Comparison of ENCODE assay signal across 20 cellular contexts in the genomic region with DNA sequence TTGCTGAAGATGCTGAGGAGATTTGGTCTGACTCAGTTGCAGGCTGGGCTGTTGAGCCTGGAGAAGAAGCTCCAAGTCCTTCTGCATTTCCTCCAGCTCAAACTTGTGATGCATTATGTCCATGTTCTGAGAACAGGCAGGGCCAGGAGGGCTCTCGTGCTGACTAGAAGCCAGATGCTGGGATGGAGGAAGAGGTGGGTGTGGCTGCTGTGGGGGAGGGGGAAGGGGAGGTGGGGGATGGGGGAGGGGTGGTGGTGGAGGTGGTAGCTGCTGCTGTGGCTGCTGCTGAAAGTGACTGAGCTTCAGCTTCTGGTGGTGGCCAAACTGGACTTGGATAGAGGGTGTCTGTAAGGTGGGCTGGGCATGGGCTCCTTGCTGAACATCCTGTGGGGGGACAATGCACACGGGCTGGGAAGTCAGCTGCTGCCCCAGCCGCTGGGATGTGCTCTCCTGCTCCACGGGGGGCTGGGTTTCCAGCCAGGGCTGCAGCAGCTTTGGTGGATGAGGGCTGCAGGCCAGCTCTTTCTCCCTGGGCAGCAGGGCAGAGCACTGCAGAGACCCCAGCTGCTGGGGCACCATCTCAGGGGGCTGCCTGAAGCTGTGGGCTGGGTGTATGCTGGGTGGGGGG. TPM values are rescaled to one million over a fixed set of nuclear protein-coding genes. Genes with fewer than 3 reads are reported as not detected.
A peak's percentile ranks its signal among the peaks of the same experiment; 100 is the strongest.
DNase-seq lines count a peak whose midpoint lies in the region; TF ChIP-seq lines count a peak whose summit lies in the region.
"Had no signal": no experiment of that assay in that cellular context is flagged by ENCODE, and none has a peak within 500 bp of the region (broad histone marks: within the 10 kb centered on the region; RNA-seq: fewer than 3 reads in every experiment).

No MANE protein-coding gene starts in this region.

- peaks cover 0 to 3% of the 10 kb centered on the region in 2 experiments; a peak in 1 of 5 replicates for H3K9me3 Mint-ChIP-seq in H9
- H3K9me3 Mint-ChIP-seq in endodermal cell: no peaks in the 10 kb centered on the region
- H3K9me3 Mint-ChIP-seq in neural progenitor cell: peaks cover 8% of the 10 kb centered on the region

- H3K4me3 ChIP-seq in endodermal cell (ENCODE audit: low read length): no peak overlapping the region
- no peak overlapping the region for H3K4me3 ChIP-seq in neural progenitor cell
- H3K4me3 ChIP-seq: A549, GM23248, Peyer's patch had no signal

- H2BK15ac ChIP-seq in H9 (ENCODE audit: low read depth, low read length): no peak overlapping the region

- no peak overlapping the region for H3K27ac Mint-ChIP-seq in H9
- no peak overlapping the region for H3K27ac Mint-ChIP-seq in endodermal cell
- H3K27ac Mint-ChIP-seq in neural progenitor cell: no peak overlapping the region
- H3K27ac Mint-ChIP-seq: B cell had no signal

- H3K23ac ChIP-seq in H9 (ENCODE audit: insufficient read length, low read depth, low read length): no peak overlapping the region

- H4K20me1 ChIP-seq in H9 (ENCODE audit: control insufficient read depth, insufficient read depth, insufficient read length): no peaks in the 10 kb centered on the region
- H4K20me1 ChIP-seq in neural progenitor cell (ENCODE audit: low read depth): no peaks in the 10 kb centered on the region

- no peak overlapping the region for H2BK5ac ChIP-seq in H9 (ENCODE audit: insufficient read length, low read length)

- no peak overlapping the region for H2BK12ac ChIP-seq in H9 (ENCODE audit: insufficient read length, low read depth, low read length)

- WGBS in H9 (ENCODE audit: extremely low coverage, insufficient read length, low lambda C conversion rate): no CpG with 5 or more reads among the region's 4 CpGs
- WGBS in endodermal cell (ENCODE audit: insufficient coverage in 1 of 2, insufficient read length in 1 of 2), 2 experiments: 65 to 100% methylated on average over 1 to 4 of the region's 4 CpGs

- no peak overlapping the region for H2BK20ac ChIP-seq in H9 (ENCODE audit: low read depth, low read length, poor library complexity, severe bottlenecking)

- H3K18ac ChIP-seq in H9 (ENCODE audit: insufficient read length, low read depth, low read length): no peak overlapping the region

- H3K36me3 Mint-ChIP-seq in H9 (ENCODE audit: insufficient read depth in 1 of 3, low read depth in 3 of 3) (peaks cover 9 to 15% (median 10%) of the 10 kb centered on the region in 3 experiments; a peak in 6 of 7 replicates), endodermal cell (ENCODE audit: low read depth) (peaks cover 11% of the 10 kb centered on the region), neural progenitor cell (peaks cover 19% of the 10 kb centered on the region)

- no peak overlapping the region for H4K5ac ChIP-seq in H9 (ENCODE audit: insufficient read length, low read depth, low read length)

- H3T11ph ChIP-seq in H9 (ENCODE audit: low read length): no peak overlapping the region

- no peak overlapping the region for H3K14ac ChIP-seq in H9 (ENCODE audit: insufficient read depth, low read length)

- TF ChIP-seq CTCF in H9 (conservative IDR thresholded peaks at IDR 0.05) (no peak), endodermal cell (conservative IDR thresholded peaks at IDR 0.05) (no peak), neural progenitor cell (IDR thresholded peaks at IDR 0.05) (no peak)

- H3K4me1 ChIP-seq in H9 (ENCODE audit: insufficient read depth, low read length) (peaks cover 9% of the 10 kb centered on the region; the same call in 1 of the 2 replicates), endodermal cell (ENCODE audit: control insufficient read depth, insufficient read depth, low read length) (peaks cover 4% of the 10 kb centered on the region), neural progenitor cell (peaks cover 10% of the 10 kb centered on the region)
- H3K4me1 ChIP-seq: A549, Peyer's patch had no signal

- H3K4ac ChIP-seq in H9 (ENCODE audit: low read depth, low read length): no peak overlapping the region

- no peaks in the 10 kb centered on the region for H3K79me2 ChIP-seq in H9 (ENCODE audit: insufficient read depth, low read length)
- H3K79me2 ChIP-seq in neural progenitor cell (ENCODE audit: low read depth): no peaks in the 10 kb centered on the region

- H2AK5ac ChIP-seq in H9 (ENCODE audit: insufficient read length, low read length): no peak overlapping the region

- no peak overlapping the region for H4K8ac ChIP-seq in H9 (replicated peaks; ENCODE audit: insufficient read length, low read depth, low read length)

- H3K4me2 ChIP-seq in H9 (ENCODE audit: insufficient read depth, insufficient read length, low read length) (peak overlapping the region; percentile 8), neural progenitor cell (peak overlapping the region; percentile 24)
- H3K4me2 ChIP-seq: A549 had no signal

- no peaks in the 10 kb centered on the region for H3K79me1 ChIP-seq in H9 (ENCODE audit: insufficient read depth, low read depth, low read length, poor library complexity, severe bottlenecking)

- no peak overlapping the region for H4K91ac ChIP-seq in H9 (ENCODE audit: insufficient read length, low read depth, low read length)

- H3K56ac ChIP-seq in H9 (ENCODE audit: insufficient read length, low read depth, low read length): no peak overlapping the region

- H3K27me3 ChIP-seq in H9 (ENCODE audit: insufficient read depth, low read length) (no peaks in the 10 kb centered on the region), endodermal cell (ENCODE audit: control insufficient read depth, insufficient read depth, low read length, poor library complexity, severe bottlenecking) (no peaks in the 10 kb centered on the region), neural progenitor cell (no peaks in the 10 kb centered on the region)
- H3K27me3 ChIP-seq: Peyer's patch had no signal

- H3K27me3 Mint-ChIP-seq in H9 (ENCODE audit: low read depth): no peaks in the 10 kb centered on the region; the same call in 1 of the 2 replicates
- H3K27me3 Mint-ChIP-seq in endodermal cell (ENCODE audit: insufficient read depth): no peaks in the 10 kb centered on the region
- H3K27me3 Mint-ChIP-seq in neural progenitor cell (ENCODE audit: insufficient read depth, low read depth): peaks cover 2% of the 10 kb centered on the region
- H3K27me3 Mint-ChIP-seq: B cell had no signal

- H3K27ac ChIP-seq in H9 (ENCODE audit: insufficient read length, low read depth, low read length) (no peak overlapping the region), endodermal cell (ENCODE audit: low read depth, low read length) (no peak overlapping the region), neural progenitor cell (no peak overlapping the region)
- H3K27ac ChIP-seq: A549, GM23248, Peyer's patch had no signal

- no peaks in the 10 kb centered on the region for H3K23me2 ChIP-seq in H9 (ENCODE audit: insufficient read length, low read depth, low read length, poor library complexity, severe bottlenecking)

- H3K9me3 ChIP-seq in H9 (ENCODE audit: control insufficient read depth, low read depth, low read length): no peaks in the 10 kb centered on the region
- peaks cover 11% of the 10 kb centered on the region for H3K9me3 ChIP-seq in endodermal cell (ENCODE audit: control insufficient read depth, low read length)
- H3K9me3 ChIP-seq in neural progenitor cell (ENCODE audit: low read depth): no peaks in the 10 kb centered on the region
- H3K9me3 ChIP-seq: A549 had no signal

- H3K36me3 ChIP-seq in endodermal cell (ENCODE audit: control insufficient read depth, insufficient read depth, low read length) (peaks cover 19% of the 10 kb centered on the region), neural progenitor cell (no peaks in the 10 kb centered on the region)

- H3F3A ChIP-seq in neural progenitor cell (ENCODE audit: low read depth): no peaks in the 10 kb centered on the region

- no peak overlapping the region for H3K4me3 Mint-ChIP-seq in H9
- H3K4me3 Mint-ChIP-seq in endodermal cell: no peak overlapping the region
- no peak overlapping the region for H3K4me3 Mint-ChIP-seq in neural progenitor cell
- H3K4me3 Mint-ChIP-seq: B cell had no signal

- H2BK120ac ChIP-seq in H9 (ENCODE audit: low read depth, low read length, poor library complexity, severe bottlenecking): no peak overlapping the region

- H3K4me1 Mint-ChIP-seq in H9 (peaks cover 20 to 25% of the 10 kb centered on the region in 2 experiments), endodermal cell (peaks cover 12% of the 10 kb centered on the region), neural progenitor cell (peaks cover 15% of the 10 kb centered on the region)
- H3K4me1 Mint-ChIP-seq: B cell had no signal

- no peak overlapping the region for H2AFZ ChIP-seq in H9 (ENCODE audit: low read length)
- no peak overlapping the region for H2AFZ ChIP-seq in neural progenitor cell (replicated peaks)
- H2AFZ ChIP-seq: GM23248 had no signal

- DNase-seq in H9 (peak; percentile 55), NCI-H69 (lab: John Stamatoyannopoulos, UW) (peak; percentile 72), endodermal cell (peak; percentile 75), neural progenitor cell (ENCODE audit: low spot score) (peak; percentile 32), COLO829 (ENCODE audit: low spot score) (no peak), hepatic stellate cell (ENCODE audit: low spot score) (no peak), posterior cingulate gyrus (no peak), posterior vena cava (ENCODE audit: low spot score) (no peak)
- DNase-seq: COR-L47, DND-41, GM23248, KBM-7, NCI-H1105, NCI-H2029 treated with DMSO at 0.1 percent for 48 hours, NCI-H345, NCI-H524, NCI-H82, Peyer's patch had no signal

- intact Hi-C loops in posterior cingulate gyrus (cut with DNase I): no loop called here
- intact Hi-C loops in posterior vena cava (cut with DNase I): no loop called here

- H3K9ac ChIP-seq in H9 (ENCODE audit: extremely low read depth, insufficient read length, low read length) (no peak overlapping the region), endodermal cell (ENCODE audit: extremely low read depth, low read length, poor library complexity, severe bottlenecking) (no peak overlapping the region), neural progenitor cell (no peak overlapping the region)
- H3K9ac ChIP-seq: GM23248 had no signal

RNA-seq across cellular contexts. Expression of gene TRIM66, which starts 42.0 kb away (rescaled TPM):
- total RNA-seq in H9 (2021): 2.0 and 2.1 TPM in 2 replicates
- 1 to 10 TPM; 4.3 to 4.6 TPM for total RNA-seq in endodermal cell
- polyA plus RNA-seq in endodermal cell (2013, experiment 1 of 2): 7.1 TPM
- 3.7 TPM for polyA plus RNA-seq in endodermal cell (2013, experiment 2 of 2)
- 0.95 and 3.6 TPM in 2 replicates for total RNA-seq in neural progenitor cell (ENCODE audit: low replicate concordance)
- total RNA-seq in posterior vena cava: 10 to 100 TPM in 1 of 2 donors, 1 to 10 TPM in 1; 5.9 to 13.4 TPM

RNA-seq across cellular contexts. Expression of gene RPL27A, which starts 42.2 kb away (rescaled TPM):
- total RNA-seq in H9 (2021): 1,150 and 1,152 TPM in 2 replicates
- 1,000 to 10,000 TPM; 1,114 to 1,791 TPM for total RNA-seq in endodermal cell
- polyA plus RNA-seq in endodermal cell (2013, experiment 1 of 2): 2,532 TPM
- 2,350 TPM for polyA plus RNA-seq in endodermal cell (2013, experiment 2 of 2)
- total RNA-seq in neural progenitor cell (ENCODE audit: low replicate concordance): 1,116 and 1,250 TPM in 2 replicates
- 100 to 1,000 TPM; 610 to 698 TPM for total RNA-seq in posterior vena cava

RNA-seq across cellular contexts. Expression of gene STK33, which starts 46.4 kb away (rescaled TPM):
- total RNA-seq in H9 (2021): 16.4 and 19.5 TPM in 2 replicates
- total RNA-seq in endodermal cell: 10 to 100 TPM; 22.7 to 26.8 TPM
- 21.2 TPM for polyA plus RNA-seq in endodermal cell (2013, experiment 1 of 2)
- 19.9 TPM for polyA plus RNA-seq in endodermal cell (2013, experiment 2 of 2)
- 40.7 and 56.5 TPM in 2 replicates for total RNA-seq in neural progenitor cell (ENCODE audit: low replicate concordance)
- 1 to 10 TPM; 6.1 to 7.3 TPM for total RNA-seq in posterior vena cava
- total RNA-seq: GM23248 had no signal
- polyA plus RNA-seq: GM23248 had no signal

Comparison
In these comparisons a context has a peak if more than half of its experiments do, and no peak if none do; other contexts are left out.
1. DNase-seq: peak in H9 (single experiment), NCI-H69 (single experiment), endodermal cell (single experiment) and neural progenitor cell (single experiment); none in COLO829 (single experiment), hepatic stellate cell (single experiment), posterior cingulate gyrus (0 of 10) and posterior vena cava (single experiment).